ENCODE assay signal across 16 cellular contexts in genomic region chr2:200772620-200773019, GRCh38. TPM values are rescaled to one million over a fixed set of nuclear protein-coding genes. Genes with fewer than 3 reads are reported as not detected.
DNase-seq lines count a peak whose midpoint lies in the region; ATAC-seq and TF ChIP-seq lines count a peak whose summit lies in the region.
"Had no signal": no experiment of that assay in that cellular context is flagged by ENCODE, and none has a peak within 500 bp of the region (broad histone marks: within the 10 kb centered on the region; RNA-seq: fewer than 3 reads in every experiment).

No MANE protein-coding gene starts in this region.

- no peaks in the 10 kb centered on the region; the same call in 2 of the 3 replicates for H3K36me3 Mint-ChIP-seq in GM23338 (ENCODE audit: low read depth)
- H3K36me3 Mint-ChIP-seq in activated T-helper 1 cell treated with anti-CD3 and anti-CD28 coated beads, Interleukin-12 subunit alpha, Interleukin-12 subunit beta, Interleukin-2, Interleukin-4 antibody, amounts not matched to agents 30 ng/mL and 10 ng/mL and 1 ng/mL, durations not matched to agents 14 hours and 24 hours and 36 hours (ENCODE audit: low read depth) = peaks cover 4% of the 10 kb centered on the region

- H3K27ac ChIP-seq in BLaER1 treated with 17β-estradiol and CSF1 and Interleukin-3, amounts not matched to agents 10 nM and 100 nM = peak overlapping the region in 5 of 11 experiments; percentile 3 to 67 (median 64); a peak in 9 of 22 replicates
- H3K27ac ChIP-seq in GM23338 (ENCODE audit: low read depth) (no peak overlapping the region), right atrium auricular region (no peak overlapping the region)
- H3K27ac ChIP-seq: C4-2B had no signal

- H3K9ac ChIP-seq in BLaER1 treated with 17β-estradiol and CSF1 and Interleukin-3, amounts not matched to agents 10 nM and 100 nM = no peak overlapping the region

- H3K9me3 ChIP-seq in BLaER1 treated with 17β-estradiol and CSF1 and Interleukin-3, amounts not matched to agents 10 nM and 100 nM (replicated peaks in 1 of 11) = peaks cover 0 to 11% (median 7%) of the 10 kb centered on the region in 11 experiments; a peak in 11 of 22 replicates
- peaks cover 0 to 5% of the 10 kb centered on the region in 2 donors for H3K9me3 ChIP-seq in right atrium auricular region
- H3K9me3 ChIP-seq: BE2C had no signal

- peaks cover 0 to 37% (median 14%) of the 10 kb centered on the region in 11 experiments; a peak in 10 of 22 replicates for H3K36me3 ChIP-seq in BLaER1 treated with 17β-estradiol and CSF1 and Interleukin-3, amounts not matched to agents 10 nM and 100 nM
- H3K36me3 ChIP-seq in GM23338 (ENCODE audit: insufficient read depth) = no peaks in the 10 kb centered on the region
- no peaks in the 10 kb centered on the region for H3K36me3 ChIP-seq in right atrium auricular region
- H3K36me3 ChIP-seq: BE2C had no signal

- H3K4me3 ChIP-seq in BLaER1 treated with 17β-estradiol and CSF1 and Interleukin-3, amounts not matched to agents 10 nM and 100 nM = no peak overlapping the region
- H3K4me3 ChIP-seq in GM23338 = no peak overlapping the region
- no peak overlapping the region for H3K4me3 ChIP-seq in right atrium auricular region
- H3K4me3 ChIP-seq: GM12878, K562 had no signal

- TF ChIP-seq CTCF in GM23338 (conservative IDR thresholded peaks at IDR 0.05; ENCODE audit: low read depth in 2 of 2) (no peak), right atrium auricular region (IDR thresholded peaks at IDR 0.05) (no peak)

- no peak for ATAC-seq in GM23338
- ATAC-seq in HG02938 (IDR thresholded peaks at IDR 0.05; ENCODE audit: unreplicated experiment) = no peak
- ATAC-seq: GM12878, K562 had no signal

- no peak for DNase-seq in GM23338 (ENCODE audit: low spot score)
- no peak for DNase-seq in activated T-helper 1 cell treated with anti-CD3 and anti-CD28 coated beads, Interleukin-12 subunit alpha, Interleukin-12 subunit beta, Interleukin-2, Interleukin-4 antibody, amounts not matched to agents 30 ng/mL and 10 ng/mL and 1 ng/mL, durations not matched to agents 14 hours and 24 hours and 36 hours (ENCODE audit: low spot score)
- DNase-seq in right atrium auricular region (ENCODE audit: low spot score) = no peak
- no peak for DNase-seq in D341Med (ENCODE audit: low spot score)
- DNase-seq: BE2C; Caco-2; CD4-positive, alpha-beta T cell; DMS79 treated with DMSO at 0.1 percent for 48 hours; GF-D8; HCEC 1CT; IMR-90 had no signal

- no peak overlapping the region for H3K4me3 Mint-ChIP-seq in GM23338
- no peak overlapping the region for H3K4me3 Mint-ChIP-seq in activated T-helper 1 cell treated with anti-CD3 and anti-CD28 coated beads, Interleukin-12 subunit alpha, Interleukin-12 subunit beta, Interleukin-2, Interleukin-4 antibody, amounts not matched to agents 30 ng/mL and 10 ng/mL and 1 ng/mL, durations not matched to agents 14 hours and 24 hours and 36 hours
- H3K4me3 Mint-ChIP-seq: CD4-positive, alpha-beta T cell had no signal

- H3K9me3 Mint-ChIP-seq in GM23338 = peaks cover 3% of the 10 kb centered on the region; the same call in 2 of the 3 replicates
- peaks cover 15% of the 10 kb centered on the region for H3K9me3 Mint-ChIP-seq in activated T-helper 1 cell treated with anti-CD3 and anti-CD28 coated beads, Interleukin-12 subunit alpha, Interleukin-12 subunit beta, Interleukin-2, Interleukin-4 antibody, amounts not matched to agents 30 ng/mL and 10 ng/mL and 1 ng/mL, durations not matched to agents 14 hours and 24 hours and 36 hours

- intact Hi-C loops in activated T-helper 1 cell treated with anti-CD3 and anti-CD28 coated beads, Interleukin-12 subunit alpha, Interleukin-12 subunit beta, Interleukin-2, Interleukin-4 antibody, amounts not matched to agents 30 ng/mL and 10 ng/mL and 1 ng/mL, durations not matched to agents 14 hours and 24 hours and 36 hours (cut with micrococcal nuclease) = no loop called here

- 0 out of 2 replicates have a peak overlapping the region, but pooled peaks have one; percentile 47 for H2AFZ ChIP-seq in GM23338

- H3K27me3 ChIP-seq in BLaER1 treated with 17β-estradiol and CSF1 and Interleukin-3, amounts not matched to agents 10 nM and 100 nM = no peaks in the 10 kb centered on the region
- no peaks in the 10 kb centered on the region for H3K27me3 ChIP-seq in GM23338 (ENCODE audit: insufficient read depth)
- H3K27me3 ChIP-seq in right atrium auricular region = no peaks in the 10 kb centered on the region
- H3K27me3 ChIP-seq: BE2C had no signal

- H4K20me1 ChIP-seq in BLaER1 treated with 17β-estradiol and CSF1 and Interleukin-3, amounts not matched to agents 10 nM and 100 nM = no peaks in the 10 kb centered on the region
- no peaks in the 10 kb centered on the region for H4K20me1 ChIP-seq in GM23338 (replicated peaks; ENCODE audit: insufficient read depth)

- H3K4me2 ChIP-seq in BLaER1 treated with 17β-estradiol and CSF1 and Interleukin-3, amounts not matched to agents 10 nM and 100 nM = peak overlapping the region in 6 of 11 experiments; percentile 18 to 75 (median 41); a peak in 12 of 22 replicates
- H3K4me2 ChIP-seq in GM23338 = no peak overlapping the region

- no peaks in the 10 kb centered on the region for H3K79me2 ChIP-seq in GM23338 (replicated peaks; ENCODE audit: insufficient read depth)

- no peaks in the 10 kb centered on the region for H3K9me2 ChIP-seq in GM23338 (ENCODE audit: insufficient read depth)

- H3K4me1 ChIP-seq in BLaER1 treated with 17β-estradiol and CSF1 and Interleukin-3, amounts not matched to agents 10 nM and 100 nM = peaks cover 0 to 24% (median 2%) of the 10 kb centered on the region in 10 experiments; a peak in 10 of 20 replicates
- H3K4me1 ChIP-seq in GM23338 (ENCODE audit: insufficient read depth) = no peaks in the 10 kb centered on the region
- H3K4me1 ChIP-seq in right atrium auricular region = no peaks in the 10 kb centered on the region
- H3K4me1 ChIP-seq: BE2C had no signal

- H3K27ac Mint-ChIP-seq in GM23338 = 0 out of 2 replicates have a peak overlapping the region, but pooled peaks have one; percentile 45
- peak overlapping the region; percentile 44 for H3K27ac Mint-ChIP-seq in activated T-helper 1 cell treated with anti-CD3 and anti-CD28 coated beads, Interleukin-12 subunit alpha, Interleukin-12 subunit beta, Interleukin-2, Interleukin-4 antibody, amounts not matched to agents 30 ng/mL and 10 ng/mL and 1 ng/mL, durations not matched to agents 14 hours and 24 hours and 36 hours
- H3K27ac Mint-ChIP-seq: CD4-positive, alpha-beta T cell had no signal

- H3K27me3 Mint-ChIP-seq in GM23338 (ENCODE audit: insufficient read depth, low read depth, poor library complexity) = peaks cover 4% of the 10 kb centered on the region
- H3K27me3 Mint-ChIP-seq in activated T-helper 1 cell treated with anti-CD3 and anti-CD28 coated beads, Interleukin-12 subunit alpha, Interleukin-12 subunit beta, Interleukin-2, Interleukin-4 antibody, amounts not matched to agents 30 ng/mL and 10 ng/mL and 1 ng/mL, durations not matched to agents 14 hours and 24 hours and 36 hours (ENCODE audit: insufficient read depth) = peaks cover 4% of the 10 kb centered on the region
- H3K27me3 Mint-ChIP-seq: CD4-positive, alpha-beta T cell had no signal

- H3K4me1 Mint-ChIP-seq in GM23338 = peaks cover 15% of the 10 kb centered on the region
- H3K4me1 Mint-ChIP-seq in activated T-helper 1 cell treated with anti-CD3 and anti-CD28 coated beads, Interleukin-12 subunit alpha, Interleukin-12 subunit beta, Interleukin-2, Interleukin-4 antibody, amounts not matched to agents 30 ng/mL and 10 ng/mL and 1 ng/mL, durations not matched to agents 14 hours and 24 hours and 36 hours (ENCODE audit: low read depth) = peaks cover 10% of the 10 kb centered on the region

- no peaks in the 10 kb centered on the region for H3F3A ChIP-seq in GM23338 (replicated peaks; ENCODE audit: low read depth)

TF ChIP-seq in GM23338, 12 proteins besides CTCF, POLR2A, EP300 and RAD21 (continues in another document):
- TF ChIP-seq EZH2 (IDR thresholded peaks at IDR 0.05; ENCODE audit: low read depth, unreplicated experiment) (no peak), NANOG (IDR thresholded peaks at IDR 0.05; ENCODE audit: borderline replicate concordance) (no peak), ETS1 (IDR thresholded peaks at IDR 0.05) (no peak), JUNB (IDR thresholded peaks at IDR 0.05; ENCODE audit: unreplicated experiment) (no peak), STAT1 (IDR thresholded peaks at IDR 0.05; ENCODE audit: unreplicated experiment) (no peak), ZNF114 (CRISPR knock-in tag; IDR thresholded peaks at IDR 0.05) (no peak)

RNA-seq across cellular contexts. Expression of gene BZW1, which starts 39.1 kb away (rescaled TPM):
- total RNA-seq in GM23338 (2014; rRNA removed; shearing (Covaris generic)) = 265 and 323 TPM in 2 replicates
- polyA plus RNA-seq in GM23338 (2016; fragmentation: Nextera tagmentation; extraction: Ambion mirVana) = 105 and 118 TPM in 2 replicates
- 446 and 447 TPM in 2 replicates for total RNA-seq in activated T-helper 1 cell treated with anti-CD3 and anti-CD28 coated beads, Interleukin-12 subunit alpha, Interleukin-12 subunit beta, Interleukin-2, Interleukin-4 antibody, amounts not matched to agents 30 ng/mL and 10 ng/mL and 1 ng/mL, durations not matched to agents 14 hours and 24 hours and 36 hours
- total RNA-seq in right atrium auricular region = 100 to 1,000 TPM in 1 of 2 donors, 10 to 100 TPM in 1; 58.0 to 131 TPM
